ENCODE assay signal across 8 cellular contexts in genomic region chr2:204072443-204073324, GRCh38.
DNase-seq lines count a peak whose midpoint lies in the region; ATAC-seq lines count a peak whose summit lies in the region.

No MANE protein-coding gene starts in this region.

- H3K27ac ChIP-seq in iPS DF 6.9 (ENCODE audit: low read length) = no peak overlapping the region

- no peak overlapping the region for H3K27ac Mint-ChIP-seq in activated T-helper 1 cell treated with anti-CD3 and anti-CD28 coated beads, Interleukin-12 subunit alpha, Interleukin-12 subunit beta, Interleukin-2, Interleukin-4 antibody, amounts not matched to agents 30 ng/mL and 10 ng/mL and 1 ng/mL, durations not matched to agents 14 hours and 24 hours and 36 hours

- H3K4me1 Mint-ChIP-seq in activated T-helper 1 cell treated with anti-CD3 and anti-CD28 coated beads, Interleukin-12 subunit alpha, Interleukin-12 subunit beta, Interleukin-2, Interleukin-4 antibody, amounts not matched to agents 30 ng/mL and 10 ng/mL and 1 ng/mL, durations not matched to agents 14 hours and 24 hours and 36 hours (ENCODE audit: low read depth) = peaks cover 13% of the 10 kb centered on the region

- no peak overlapping the region for H3K4me3 Mint-ChIP-seq in activated T-helper 1 cell treated with anti-CD3 and anti-CD28 coated beads, Interleukin-12 subunit alpha, Interleukin-12 subunit beta, Interleukin-2, Interleukin-4 antibody, amounts not matched to agents 30 ng/mL and 10 ng/mL and 1 ng/mL, durations not matched to agents 14 hours and 24 hours and 36 hours

- H3K4me1 ChIP-seq in NT2/D1 (ENCODE audit: insufficient read depth, insufficient read length) (no peaks in the 10 kb centered on the region), iPS DF 6.9 (ENCODE audit: control insufficient read depth, insufficient read depth, low read length) (no peaks in the 10 kb centered on the region)

- H3K9ac ChIP-seq in NT2/D1 (ENCODE audit: insufficient read length, low read depth) = no peak overlapping the region

- ATAC-seq in GM19324 (IDR thresholded peaks at IDR 0.05; ENCODE audit: low FRiP score, unreplicated experiment) = peak; percentile 56
- ATAC-seq in GM18517 (IDR thresholded peaks at IDR 0.05; ENCODE audit: unreplicated experiment) = no peak
- no peak for ATAC-seq in HG03097 (IDR thresholded peaks at IDR 0.05; ENCODE audit: low FRiP score, unreplicated experiment)

- no peaks in the 10 kb centered on the region for H3K27me3 Mint-ChIP-seq in activated T-helper 1 cell treated with anti-CD3 and anti-CD28 coated beads, Interleukin-12 subunit alpha, Interleukin-12 subunit beta, Interleukin-2, Interleukin-4 antibody, amounts not matched to agents 30 ng/mL and 10 ng/mL and 1 ng/mL, durations not matched to agents 14 hours and 24 hours and 36 hours (ENCODE audit: insufficient read depth)

- WGBS in iPS DF 6.9 (ENCODE audit: insufficient coverage, insufficient read length) = no CpG with 5 or more reads among the region's 8 CpGs

- DNase-seq in CD1c-positive myeloid dendritic cell (ENCODE audit: extremely low spot score) = peak; percentile 50
- DNase-seq in NT2/D1 (ENCODE audit: low read depth, low spot score) = peak; percentile 52
- peak; percentile 44 for DNase-seq in activated T-helper 1 cell treated with anti-CD3 and anti-CD28 coated beads, Interleukin-12 subunit alpha, Interleukin-12 subunit beta, Interleukin-2, Interleukin-4 antibody, amounts not matched to agents 30 ng/mL and 10 ng/mL and 1 ng/mL, durations not matched to agents 14 hours and 24 hours and 36 hours (ENCODE audit: low spot score)
- DNase-seq in iPS DF 6.9 (ENCODE audit: low read depth, low spot score) = peak; percentile 45
- DNase-seq in stimulated activated CD4-positive, alpha-beta T cell treated with anti-CD3 and anti-CD28 coated beads, TNF-alpha, amount 100 ng/mL, for 4 hours (ENCODE audit: low read depth in 3 of 3) = peak; percentile 27 to 56 (median 37)

- H3K27me3 ChIP-seq in NT2/D1 (ENCODE audit: insufficient read depth, insufficient read length) = no peaks in the 10 kb centered on the region
- H3K27me3 ChIP-seq in iPS DF 6.9 (ENCODE audit: control insufficient read depth, insufficient read depth, low read length) = no peaks in the 10 kb centered on the region

- H3K4me3 ChIP-seq in NT2/D1 (ENCODE audit: insufficient read length, low read depth) (no peak overlapping the region), iPS DF 6.9 (ENCODE audit: low read length) (no peak overlapping the region)

- H3K36me3 ChIP-seq in NT2/D1 (ENCODE audit: insufficient read depth, insufficient read length, low read length) (no peaks in the 10 kb centered on the region), iPS DF 6.9 (ENCODE audit: control insufficient read depth, insufficient read depth, low read length) (no peaks in the 10 kb centered on the region)

- intact Hi-C loops in activated T-helper 1 cell treated with anti-CD3 and anti-CD28 coated beads, Interleukin-12 subunit alpha, Interleukin-12 subunit beta, Interleukin-2, Interleukin-4 antibody, amounts not matched to agents 30 ng/mL and 10 ng/mL and 1 ng/mL, durations not matched to agents 14 hours and 24 hours and 36 hours (cut with micrococcal nuclease) = loop anchor here (1.0 to 10.0 kb wide), 7 partner anchors 36 to 620 kb away; no protein-coding TSS in a partner anchor

- H3K36me3 Mint-ChIP-seq in activated T-helper 1 cell treated with anti-CD3 and anti-CD28 coated beads, Interleukin-12 subunit alpha, Interleukin-12 subunit beta, Interleukin-2, Interleukin-4 antibody, amounts not matched to agents 30 ng/mL and 10 ng/mL and 1 ng/mL, durations not matched to agents 14 hours and 24 hours and 36 hours (ENCODE audit: low read depth) = peaks cover 3% of the 10 kb centered on the region

- H3K9me3 ChIP-seq in NT2/D1 (ENCODE audit: insufficient read depth, low read length) (0 out of 2 replicates have a peak, but pooled peaks cover 3% of the 10 kb centered on the region), iPS DF 6.9 (ENCODE audit: control insufficient read depth, insufficient read depth, low read length) (no peaks in the 10 kb centered on the region)

- peaks cover 10% of the 10 kb centered on the region for H3K9me3 Mint-ChIP-seq in activated T-helper 1 cell treated with anti-CD3 and anti-CD28 coated beads, Interleukin-12 subunit alpha, Interleukin-12 subunit beta, Interleukin-2, Interleukin-4 antibody, amounts not matched to agents 30 ng/mL and 10 ng/mL and 1 ng/mL, durations not matched to agents 14 hours and 24 hours and 36 hours
